17 cellular contexts compared by ENCODE assay signal in genomic region chr4:159197260-159197884, GRCh38.
A peak's percentile ranks its signal among the peaks of the same experiment; 100 is the strongest.
DNase-seq lines count a peak whose midpoint lies in the region; ATAC-seq, FAIRE-seq and TF ChIP-seq lines count a peak whose summit lies in the region.
"Had no signal": no experiment of that assay in that cellular context is flagged by ENCODE, and none has a peak within 500 bp of the region (broad histone marks: within the 10 kb centered on the region; RNA-seq: fewer than 3 reads in every experiment).

No MANE protein-coding gene starts in this region.

- TF ChIP-seq POLR2A in GM12878 (IDR thresholded peaks at IDR 0.05; ENCODE audit: low read depth, low read length), result no peak

- intact Hi-C loops in GM12878 (cut with micrococcal nuclease; ENCODE audit: unreplicated experiment), result no loop called here
- intact Hi-C loops in left ventricle myocardium inferior (cut with micrococcal nuclease), result no loop called here
- intact Hi-C loops in psoas muscle (cut with DNase I), result no loop called here

- TF ChIP-seq CTCF in GM12878 (IDR thresholded peaks at IDR 0.05 in 2 of 3, conservative IDR thresholded peaks at IDR 0.05 in 1 of 3; ENCODE audit: control insufficient read depth in 2 of 3, extremely low read depth in 1 of 3, insufficient read depth in 1 of 3, low read depth in 3 of 3, low read length in 3 of 3) (no peak), left ventricle myocardium inferior (IDR thresholded peaks at IDR 0.05; ENCODE audit: borderline replicate concordance) (no peak), psoas muscle (IDR thresholded peaks at IDR 0.05) (no peak)

- DNase-seq in GM18507 (ENCODE audit: extremely low spot score, insufficient read length, low read depth) (no peak), GM12878 (ENCODE audit: low read depth, low spot score) (no peak), left ventricle myocardium inferior (no peak), psoas muscle (no peak), NCI-H446 treated with DMSO at 0.1 percent for 48 hours (lab: John Stamatoyannopoulos, UW) (no peak), RCC 7860 (ENCODE audit: low spot score) (no peak), AG08396 (ENCODE audit: low spot score) (no peak)
- DNase-seq: activated effector memory CD4-positive, alpha-beta T cell treated with Interleukin-2 at 50 U/mL for 16 hours; mesenchymal stem cell; NCI-H2081; NCI-H524 treated with DMSO at 0.1 percent for 48 hours; SHP77; stimulated activated naive CD8-positive, alpha-beta T cell treated with anti-CD3 and anti-CD28 coated beads, Interleukin-15, amount 100 ng/mL, for 72 hours had no signal

- H3K9me3 ChIP-seq in GM12878 (replicated peaks; ENCODE audit: control insufficient read depth, insufficient read depth, low read length), result no peaks in the 10 kb centered on the region
- no peaks in the 10 kb centered on the region for H3K9me3 ChIP-seq in left ventricle myocardium inferior (replicated peaks)
- H3K9me3 ChIP-seq in psoas muscle, result no peaks in the 10 kb centered on the region
- H3K9me3 ChIP-seq: vagina had no signal

- SMC1A ChIA-PET in GM12878 (lab: Charles Lee; ENCODE audit: uncharacterized antibody, unreplicated experiment), result interaction anchor here (0.6 to 1.5 kb wide), 4 partner anchors 12 to 341 kb away, joined by 3 read pairs; no protein-coding TSS in a partner anchor

- no peak for TF ChIP-seq RAD21 in GM12878 (IDR thresholded peaks at IDR 0.05; ENCODE audit: insufficient read depth, low read depth, low read length)

- H3K27me3 ChIP-seq in GM12878 (replicated peaks in 1 of 2; ENCODE audit: control insufficient read depth in 2 of 2, insufficient read depth in 2 of 2, low read length in 1 of 2) (no peaks in the 10 kb centered on the region), left ventricle myocardium inferior (ENCODE audit: low read depth) (no peaks in the 10 kb centered on the region), psoas muscle (ENCODE audit: insufficient read depth in 3 of 3, low read length in 2 of 3) (no peaks in the 10 kb centered on the region)
- H3K27me3 ChIP-seq: vagina had no signal

- no peak for TF ChIP-seq EP300 in GM12878 (IDR thresholded peaks at IDR 0.05; ENCODE audit: borderline replicate concordance in 1 of 2, control insufficient read depth in 1 of 2, low read depth in 2 of 2, low read length in 2 of 2)

- no peaks in the 10 kb centered on the region for H3K79me2 ChIP-seq in GM12878 (ENCODE audit: control insufficient read depth, insufficient read depth, low read length)

- RAD21 ChIA-PET in GM12878 (lab: Charles Lee; ENCODE audit: unreplicated experiment), result no interaction called here

- ATAC-seq in GM12878, result no peak
- peak in 2 of 4 donors; percentile 42 to 63 for ATAC-seq in psoas muscle
- no peak for ATAC-seq in HG02610 (IDR thresholded peaks at IDR 0.05; ENCODE audit: unreplicated experiment)
- ATAC-seq: activated CD4-positive, CD25-positive, alpha-beta regulatory T cell treated with anti-CD3 and anti-CD28 coated beads, Interleukin-2, amount 50 U/mL, for 24 hours; stimulated activated naive CD8-positive, alpha-beta T cell treated with anti-CD3 and anti-CD28 coated beads, Interleukin-15, amount 100 ng/mL, for 72 hours had no signal

- no peak overlapping the region for H3K27ac ChIP-seq in GM12878 (ENCODE audit: control insufficient read depth, insufficient read depth)
- H3K27ac ChIP-seq in left ventricle myocardium inferior (replicated peaks), result peak overlapping the region; percentile 78
- H3K27ac ChIP-seq in psoas muscle, result peak overlapping the region; percentile 7
- H3K27ac ChIP-seq: vagina had no signal

- WGBS in GM12878 (ENCODE audit: insufficient coverage, insufficient replicate concordance, low lambda C conversion rate, missing lambda C conversion rate), result 75% methylated on average over 4 of the region's 4 CpGs
- 29 to 49% (median 41%) methylated on average over 4 of the region's 4 CpGs for WGBS in psoas muscle, 3 donors

- no peaks in the 10 kb centered on the region for H3K4me1 ChIP-seq in GM12878 (ENCODE audit: control insufficient read depth, insufficient read depth, low read length)
- peaks cover 80% of the 10 kb centered on the region for H3K4me1 ChIP-seq in left ventricle myocardium inferior
- peaks cover 25% of the 10 kb centered on the region for H3K4me1 ChIP-seq in psoas muscle

- H2AFZ ChIP-seq in GM12878 (ENCODE audit: control insufficient read depth, low read depth, low read length), result no peak overlapping the region

- no peaks in the 10 kb centered on the region for H4K20me1 ChIP-seq in GM12878 (ENCODE audit: control insufficient read depth, insufficient read depth)

- CTCF ChIA-PET in GM12878 (lab: Yijun Ruan, JAX), result interaction anchor here (1.0 to 8.3 kb wide), 2 partner anchors 20 to 344 kb away, joined by 5 to 153 read pairs; no protein-coding TSS in a partner anchor

- in situ Hi-C loops in GM12878 (cut with MboI), result no loop called here

- H3K36me3 ChIP-seq in GM12878 (ENCODE audit: control insufficient read depth in 2 of 2, insufficient read depth in 2 of 2, low read length in 1 of 2) (no peaks in the 10 kb centered on the region; a peak in 2 of 4 replicates), left ventricle myocardium inferior (peaks cover 3% of the 10 kb centered on the region), psoas muscle (ENCODE audit: insufficient read depth in 1 of 2, low read depth in 1 of 2) (peaks cover 0 to 4% of the 10 kb centered on the region in 2 donors)
- H3K36me3 ChIP-seq: vagina had no signal

- POLR2A ChIA-PET in GM12878 (lab: Charles Lee), result no interaction called here

- H3K4me3 ChIP-seq in GM12878 (no peak overlapping the region), left ventricle myocardium inferior (peak overlapping the region; percentile 40), psoas muscle (peak overlapping the region; percentile 19)
- H3K4me3 ChIP-seq: vagina had no signal

- no TSS peak for BruUV-seq in GM12878 (replicated peaks; lab: Mats Ljungman, UMichigan)

- H3K4me2 ChIP-seq in GM12878 (ENCODE audit: control insufficient read depth, insufficient read depth), result no peak overlapping the region

- peak; percentile 52 for FAIRE-seq in GM18507 (lab: Jason Lieb, UNC)
- peak; percentile 47 for FAIRE-seq in GM12878 (lab: Jason Lieb, UNC)
- FAIRE-seq in RCC 7860 (lab: Jason Lieb, UNC), result no peak
- FAIRE-seq: colon had no signal

- H3K9ac ChIP-seq in GM12878 (ENCODE audit: control insufficient read depth, insufficient read depth, low read length), result no peak overlapping the region

TF ChIP-seq in GM12878, 131 proteins besides CTCF, POLR2A, EP300 and RAD21 (continues in another document):
- TF ChIP-seq EGR1 (IDR thresholded peaks at IDR 0.05; ENCODE audit: borderline replicate concordance in 1 of 2, low read depth in 2 of 2, low read length in 2 of 2) (no peak), MXI1 (IDR thresholded peaks at IDR 0.05; ENCODE audit: low read depth, low read length) (no peak), WRNIP1 (IDR thresholded peaks at IDR 0.05; ENCODE audit: borderline replicate concordance, low read depth, low read length) (no peak), ZBTB4 (CRISPR knock-in tag; IDR thresholded peaks at IDR 0.05) (no peak), MAX (IDR thresholded peaks at IDR 0.05; ENCODE audit: low read depth, low read length) (no peak), ZNF274 (IDR thresholded peaks at IDR 0.05; ENCODE audit: insufficient read depth, insufficient read length) (no peak), MTA2 (IDR thresholded peaks at IDR 0.05; ENCODE audit: low read depth) (no peak), RELB (IDR thresholded peaks at IDR 0.05; ENCODE audit: low read depth) (no peak), NR2F1 (conservative IDR thresholded peaks at IDR 0.05) (no peak), KDM1A (IDR thresholded peaks at IDR 0.05; ENCODE audit: borderline replicate concordance) (no peak)
